In the genomic region with DNA sequence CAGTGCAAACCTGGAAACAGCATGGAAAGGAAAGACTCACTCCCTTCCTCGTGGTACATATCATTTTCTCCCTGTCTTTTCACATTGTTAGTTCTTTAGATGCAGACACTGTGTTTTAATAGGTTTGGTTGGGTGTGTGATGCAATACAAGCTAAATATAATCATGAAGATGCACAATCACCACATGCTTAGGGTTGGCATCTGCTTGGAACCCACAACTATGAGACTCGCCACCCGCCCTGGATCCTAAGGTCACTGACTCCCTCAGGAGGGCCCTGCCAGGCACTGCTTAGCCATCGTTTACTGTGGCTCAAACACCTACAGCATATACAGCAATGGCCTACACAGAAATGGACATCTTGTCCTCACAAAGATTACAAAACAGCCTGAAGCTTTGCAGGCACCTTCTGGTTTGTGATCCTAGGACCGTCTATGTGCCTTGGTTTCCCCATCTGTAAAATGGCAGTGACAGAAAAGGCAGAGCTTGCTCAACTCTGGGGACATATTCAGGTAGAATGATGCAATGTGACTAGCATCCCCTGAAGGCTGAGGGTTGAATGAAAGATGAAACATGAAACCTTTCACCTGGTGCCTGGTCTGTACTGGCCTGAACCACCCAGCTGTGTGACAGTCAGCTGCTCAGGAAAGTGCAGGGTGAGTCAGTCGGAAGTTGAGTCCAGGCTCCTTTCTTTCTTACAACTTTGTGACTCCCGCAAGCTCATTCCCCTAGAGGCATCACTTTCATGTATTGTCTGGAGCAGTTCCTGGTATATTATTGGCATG, we compare ENCODE assay signal across 8 cellular contexts.
DNase-seq lines count a peak whose midpoint lies in the region; TF ChIP-seq lines count a peak whose summit lies in the region.

No MANE protein-coding gene starts in this region.

- peak overlapping the region; percentile 98 for H2BK12ac ChIP-seq in trophoblast cell (ENCODE audit: low read length)

- peak overlapping the region; percentile 85 for H3K18ac ChIP-seq in trophoblast cell (ENCODE audit: low read length)

- H3K79me2 ChIP-seq in trophoblast cell (ENCODE audit: control insufficient read depth, insufficient read depth, low read length, poor library complexity), result peaks cover 4% of the 10 kb centered on the region

- intact Hi-C loops in ascending aorta (cut with DNase I), result no loop called here

- H3K27ac ChIP-seq in trophoblast cell (ENCODE audit: low read depth, low read length) (peak overlapping the region; percentile 89), ascending aorta (no peak overlapping the region)

- peak overlapping the region; percentile 95 for H2BK5ac ChIP-seq in trophoblast cell (ENCODE audit: low read depth, low read length, poor library complexity)

- H3K79me1 ChIP-seq in trophoblast cell (ENCODE audit: low read length), result peaks cover 28% of the 10 kb centered on the region

- H2AFZ ChIP-seq in trophoblast cell (ENCODE audit: insufficient read depth, low read length, poor library complexity), result peak overlapping the region; percentile 57

- TF ChIP-seq CTCF in ascending aorta (IDR thresholded peaks at IDR 0.05), result no peak

- H2AK5ac ChIP-seq in trophoblast cell (ENCODE audit: low read length), result peak overlapping the region; percentile 88

- H3K36me3 ChIP-seq in trophoblast cell (ENCODE audit: control insufficient read depth in 1 of 2, insufficient read depth in 2 of 2, low read length in 2 of 2) (no peaks in the 10 kb centered on the region), ascending aorta (no peaks in the 10 kb centered on the region)

- WGBS in trophoblast cell (ENCODE audit: extremely low coverage, insufficient coverage, insufficient read length), result no CpG with 5 or more reads among the region's 7 CpGs

- H3K9ac ChIP-seq in trophoblast cell (ENCODE audit: low read length), result no peak overlapping the region

- H3K23ac ChIP-seq in trophoblast cell (ENCODE audit: low read length), result no peak overlapping the region

- peak overlapping the region; percentile 38 for H3K4ac ChIP-seq in trophoblast cell (ENCODE audit: low read depth, low read length)

- peak overlapping the region; percentile 98 for H4K91ac ChIP-seq in trophoblast cell (ENCODE audit: low read depth, low read length)

- H3K9me3 ChIP-seq in trophoblast cell (ENCODE audit: insufficient read depth, low read depth, low read length) (no peaks in the 10 kb centered on the region), ascending aorta (no peaks in the 10 kb centered on the region)

- peak overlapping the region; percentile 90 for H2BK120ac ChIP-seq in trophoblast cell (ENCODE audit: insufficient read depth, low read length, poor library complexity)

- H3K27me3 ChIP-seq in trophoblast cell (ENCODE audit: insufficient read depth, low read length) (no peaks in the 10 kb centered on the region), ascending aorta (no peaks in the 10 kb centered on the region)

- peak overlapping the region; percentile 38 for H4K12ac ChIP-seq in trophoblast cell (ENCODE audit: low read depth, low read length)

- H3K4me3 ChIP-seq in trophoblast cell (ENCODE audit: low read depth, low read length) (no peak overlapping the region), ascending aorta (no peak overlapping the region)

- peak overlapping the region; percentile 83 for H3K14ac ChIP-seq in trophoblast cell (ENCODE audit: low read length)

- no peak overlapping the region for H3K4me2 ChIP-seq in trophoblast cell (ENCODE audit: low read length)

- DNase-seq in NCI-H1417 (lab: John Stamatoyannopoulos, UW), result peak in 2 of 3 experiments; percentile 12 to 75
- DNase-seq in NCI-H1417 treated with DMSO at 0.1 percent for 48 hours (lab: John Stamatoyannopoulos, UW), result no peak
- peak; percentile 34 for DNase-seq in NCI-H1436 (lab: John Stamatoyannopoulos, UW)
- DNase-seq in amniotic epithelial cell (ENCODE audit: low read depth), result peak; percentile 69
- DNase-seq in trophoblast cell, result peak; percentile 85 to 92
- no peak for DNase-seq in GDM1 (lab: John Stamatoyannopoulos, UW)
- no peak for DNase-seq in mucosa of gallbladder (ENCODE audit: low spot score)
- DNase-seq in ascending aorta (ENCODE audit: low spot score in 2 of 2), result no peak

- peak overlapping the region; percentile 66 for H4K8ac ChIP-seq in trophoblast cell (ENCODE audit: low read depth, low read length)

- H3K4me1 ChIP-seq in trophoblast cell (ENCODE audit: control insufficient read depth in 1 of 2, insufficient read depth in 2 of 2, low read length in 2 of 2) (peaks cover 17 to 20% of the 10 kb centered on the region in 2 experiments), ascending aorta (no peaks in the 10 kb centered on the region)

Comparison
In these comparisons a context has a peak if more than half of its experiments do, and no peak if none do; other contexts are left out.
1. DNase-seq: peak in NCI-H1417 (2 of 3), NCI-H1436 (single experiment), amniotic epithelial cell (single experiment) and trophoblast cell (2 of 2); none in NCI-H1417 treated with DMSO at 0.1 percent for 48 hours (single experiment), GDM1 (single experiment), mucosa of gallbladder (single experiment) and ascending aorta (0 of 2).